In genomic region chr6:105810105-105810921, GRCh38 we compare ENCODE assay signal across 8 cellular contexts.
DNase-seq lines count a peak whose midpoint lies in the region; ATAC-seq and TF ChIP-seq lines count a peak whose summit lies in the region.

No MANE protein-coding gene starts in this region.

- H3K4me3 ChIP-seq in KMS-11 (IDR thresholded peaks at IDR 0.05; ENCODE audit: insufficient read depth, low read depth, low read length), result no peak overlapping the region

- H3K9ac ChIP-seq in KMS-11, result peak overlapping the region; percentile 28; the same call in 1 of the 2 replicates

- no peaks in the 10 kb centered on the region for H4K20me1 ChIP-seq in KMS-11 (ENCODE audit: insufficient read depth)

- H3K79me2 ChIP-seq in KMS-11 (ENCODE audit: insufficient read depth, low read depth), result no peaks in the 10 kb centered on the region

- peaks cover 23% of the 10 kb centered on the region for H3K4me1 Mint-ChIP-seq in CD4-positive, alpha-beta T cell (ENCODE audit: low read depth)
- H3K4me1 Mint-ChIP-seq in activated CD4-positive, alpha-beta T cell treated with anti-CD3 and anti-CD28 coated beads, Interleukin-2, amount 10 ng/mL, durations not matched to agents 24 days and 14 days, result peaks cover 67% of the 10 kb centered on the region

- no peaks in the 10 kb centered on the region for H3K27me3 ChIP-seq in CD4-positive, alpha-beta T cell (ENCODE audit: control insufficient read depth, insufficient read depth, low read length)
- H3K27me3 ChIP-seq in KMS-11 (ENCODE audit: insufficient read depth, low read depth), result no peaks in the 10 kb centered on the region

- POLR2A ChIA-PET in CD4-positive, alpha-beta T cell (lab: Charles Lee), result interaction anchor here (0.7 kb wide), 1 partner anchor 160 kb away, joined by 3 read pairs; no protein-coding TSS in a partner anchor

- no peaks in the 10 kb centered on the region for H3K36me3 Mint-ChIP-seq in CD4-positive, alpha-beta T cell (ENCODE audit: low read depth)
- peaks cover 6% of the 10 kb centered on the region for H3K36me3 Mint-ChIP-seq in activated CD4-positive, alpha-beta T cell treated with anti-CD3 and anti-CD28 coated beads, Interleukin-2, amount 10 ng/mL, durations not matched to agents 24 days and 14 days (ENCODE audit: low read depth)

- ATAC-seq in CD4-positive, alpha-beta T cell (ENCODE audit: poor library complexity), result peak; percentile 17
- ATAC-seq in GM21390 (IDR thresholded peaks at IDR 0.05; ENCODE audit: unreplicated experiment), result peak; percentile 79

- intact Hi-C loops in CD4-positive, alpha-beta T cell (cut with DNase I, micrococcal nuclease), result no loop called here
- intact Hi-C loops in activated CD4-positive, alpha-beta T cell treated with anti-CD3 and anti-CD28 coated beads, Interleukin-2, amount 10 ng/mL, durations not matched to agents 24 days and 14 days (cut with micrococcal nuclease), result loop anchor here (1.0 to 5.0 kb wide), 8 partner anchors 15 to 377 kb away; no protein-coding TSS in a partner anchor

- H3K4me3 Mint-ChIP-seq in CD4-positive, alpha-beta T cell, result no peak overlapping the region
- peak overlapping the region; percentile 45 for H3K4me3 Mint-ChIP-seq in activated CD4-positive, alpha-beta T cell treated with anti-CD3 and anti-CD28 coated beads, Interleukin-2, amount 10 ng/mL, durations not matched to agents 24 days and 14 days

- H3K4me1 ChIP-seq in KMS-11 (ENCODE audit: low read depth, poor library complexity, severe bottlenecking), result peaks cover 40% of the 10 kb centered on the region

- no peaks in the 10 kb centered on the region for H3K9me3 Mint-ChIP-seq in CD4-positive, alpha-beta T cell
- peaks cover 18% of the 10 kb centered on the region for H3K9me3 Mint-ChIP-seq in activated CD4-positive, alpha-beta T cell treated with anti-CD3 and anti-CD28 coated beads, Interleukin-2, amount 10 ng/mL, durations not matched to agents 24 days and 14 days

- H3K36me3 ChIP-seq in KMS-11 (ENCODE audit: insufficient read depth), result no peaks in the 10 kb centered on the region

- no peaks in the 10 kb centered on the region for H3K27me3 Mint-ChIP-seq in CD4-positive, alpha-beta T cell
- no peaks in the 10 kb centered on the region for H3K27me3 Mint-ChIP-seq in activated CD4-positive, alpha-beta T cell treated with anti-CD3 and anti-CD28 coated beads, Interleukin-2, amount 10 ng/mL, durations not matched to agents 24 days and 14 days

- H3K9me3 ChIP-seq in CD4-positive, alpha-beta T cell (ENCODE audit: control insufficient read depth, low read length), result no peaks in the 10 kb centered on the region

- no peak for TF ChIP-seq CTCF in CD4-positive, alpha-beta T cell (IDR thresholded peaks at IDR 0.05)
- no peak for TF ChIP-seq CTCF in KMS-11 (conservative IDR thresholded peaks at IDR 0.05; ENCODE audit: low read depth, low read length)

- H3K4me2 ChIP-seq in KMS-11, result peak overlapping the region; percentile 64

- H2AFZ ChIP-seq in KMS-11 (ENCODE audit: low read depth), result no peak overlapping the region

- DNase-seq in CD4-positive, alpha-beta T cell, result peak in 1 of 10 experiments; percentile 11
- peak; percentile 89 for DNase-seq in activated CD4-positive, alpha-beta T cell treated with anti-CD3 and anti-CD28 coated beads, Interleukin-2, amount 10 ng/mL, durations not matched to agents 24 days and 14 days
- DNase-seq in fibroblast of the conjunctiva (ENCODE audit: low read depth), result peak; percentile 88
- DNase-seq in stimulated activated CD4-positive, alpha-beta T cell treated with anti-CD3 and anti-CD28 coated beads, Interleukin-15, amount 100 ng/mL, for 48 hours (ENCODE audit: low read depth in 2 of 2), result peak; percentile 57 to 59
- no peak for DNase-seq in activated CD4-positive, CD25-positive, alpha-beta regulatory T cell (lab: John Stamatoyannopoulos, UW)
- DNase-seq in DMS153 (lab: John Stamatoyannopoulos, UW), result no peak

- no peak overlapping the region for H3K27ac ChIP-seq in CD4-positive, alpha-beta T cell (ENCODE audit: low read depth, low read length)
- H3K27ac ChIP-seq in KMS-11, result peak overlapping the region; percentile 64

- H3K27ac Mint-ChIP-seq in CD4-positive, alpha-beta T cell, result no peak overlapping the region
- H3K27ac Mint-ChIP-seq in activated CD4-positive, alpha-beta T cell treated with anti-CD3 and anti-CD28 coated beads, Interleukin-2, amount 10 ng/mL, durations not matched to agents 24 days and 14 days, result peak overlapping the region; percentile 71

- CTCF ChIA-PET in CD4-positive, alpha-beta T cell (lab: Charles Lee), result interaction anchor here (0.8 kb wide), 1 partner anchor 30 kb away, joined by 4 read pairs; no protein-coding TSS in a partner anchor

Comparison
In these comparisons a context has a peak if more than half of its experiments do, and no peak if none do; other contexts are left out.
1. DNase-seq: peak in activated CD4-positive, alpha-beta T cell treated with anti-CD3 and anti-CD28 coated beads, Interleukin-2, amount 10 ng/mL, durations not matched to agents 24 days and 14 days (single experiment), fibroblast of the conjunctiva (single experiment) and stimulated activated CD4-positive, alpha-beta T cell treated with anti-CD3 and anti-CD28 coated beads, Interleukin-15, amount 100 ng/mL, for 48 hours (2 of 2); none in activated CD4-positive, CD25-positive, alpha-beta regulatory T cell (0 of 4) and DMS153 (single experiment).